8 cellular contexts compared by ENCODE assay signal in the genomic region with DNA sequence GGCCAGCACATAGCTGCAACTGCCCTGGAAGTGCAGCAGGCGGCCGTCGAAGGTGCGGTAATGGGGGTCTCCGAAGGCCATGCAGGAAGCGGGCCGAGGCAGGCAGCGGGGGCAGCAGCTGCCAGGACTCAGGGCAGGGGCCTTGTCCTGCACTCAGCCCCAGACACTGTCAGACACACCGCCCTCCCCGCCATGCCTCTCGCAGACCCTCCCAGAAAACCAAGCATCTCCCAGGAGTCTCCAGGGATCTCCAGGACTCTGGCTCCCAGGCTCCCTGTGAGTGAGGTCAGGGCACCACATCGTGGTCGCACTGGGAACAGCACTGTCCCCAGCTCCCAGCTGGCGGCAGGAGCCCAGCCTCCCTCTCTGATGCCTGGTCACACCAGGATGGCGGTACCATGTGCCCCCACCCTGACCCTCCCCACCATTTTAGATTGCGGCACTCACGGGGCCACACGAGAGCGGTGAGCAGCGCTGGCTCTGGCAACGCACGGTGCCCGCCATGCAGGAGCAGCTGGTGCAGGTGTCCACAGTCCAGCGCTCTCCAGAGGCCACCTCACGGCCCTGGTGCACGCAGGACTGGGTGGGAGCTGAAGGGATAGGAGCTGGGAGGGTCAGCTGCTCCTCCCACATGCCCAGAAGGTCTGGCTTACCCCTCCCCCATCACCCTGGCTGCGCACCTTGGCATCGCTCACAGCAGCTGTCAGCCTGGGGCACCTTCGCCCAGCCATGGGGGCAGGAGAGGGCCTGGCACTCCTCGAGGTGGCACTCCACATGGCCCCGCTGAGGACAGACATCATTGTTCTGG. TPM values are rescaled to one million over a fixed set of nuclear protein-coding genes. Genes with fewer than 3 reads are reported as not detected.
DNase-seq lines count a peak whose midpoint lies in the region; ATAC-seq and TF ChIP-seq lines count a peak whose summit lies in the region.

No MANE protein-coding gene starts in this region.

- H3K9me3 ChIP-seq in mammary epithelial cell (replicated peaks; ENCODE audit: insufficient read depth, low read length) (no peaks in the 10 kb centered on the region), upper lobe of left lung (no peaks in the 10 kb centered on the region)

- in situ Hi-C loops in mammary epithelial cell (cut with MboI; ENCODE audit: low sequenced_read_pairs in 2 of 2): loop anchor here (10.0 kb wide), 2 partner anchors 275 to 405 kb away; partner anchors contain the start of gene METTL2B (in 2 of the 2)

- intact Hi-C loops in mammary epithelial cell (cut with micrococcal nuclease): loop anchor here (1.0 to 5.0 kb wide), 6 partner anchors 17 to 533 kb away; partner anchors contain the start of gene ATP6V1F

- no peak overlapping the region for H3K4me2 ChIP-seq in mammary epithelial cell (ENCODE audit: insufficient read depth, low read depth, low read length)

- H3K4me3 ChIP-seq in mammary epithelial cell (replicated peaks in 1 of 3; ENCODE audit: insufficient read depth in 1 of 3, low read depth in 2 of 3, low read length in 3 of 3) (no peak overlapping the region), upper lobe of left lung (no peak overlapping the region)

- ATAC-seq in left lobe of liver (peak; percentile 89), upper lobe of left lung (ENCODE audit: low FRiP score in 2 of 2) (peak; percentile 63 to 71), HG03565 (IDR thresholded peaks at IDR 0.05; ENCODE audit: unreplicated experiment) (no peak), HG02870 (IDR thresholded peaks at IDR 0.05; ENCODE audit: unreplicated experiment) (no peak)

- H3K36me3 ChIP-seq in mammary epithelial cell (ENCODE audit: insufficient read depth, low read length) (no peaks in the 10 kb centered on the region), upper lobe of left lung (no peaks in the 10 kb centered on the region)

- H3K27ac ChIP-seq in mammary epithelial cell (ENCODE audit: insufficient read depth, low read depth, low read length) (no peak overlapping the region), upper lobe of left lung (no peak overlapping the region)

- TF ChIP-seq POLR2A in upper lobe of left lung (IDR thresholded peaks at IDR 0.05): no peak

- peak; percentile 5 for DNase-seq in stimulated activated CD4-positive, alpha-beta T cell treated with anti-CD3 and anti-CD28 coated beads, Interleukin-1b, Interleukin-23, amount 100 ng/mL, for 48 hours
- DNase-seq in stimulated activated CD4-positive, alpha-beta T cell treated with anti-CD3 and anti-CD28 coated beads, Interleukin-12 subunit alpha, Interleukin-12 subunit beta, amount 100 ng/mL, for 4 hours: no peak
- DNase-seq in NCI-H510A (lab: John Stamatoyannopoulos, UW) (peak; percentile 48), mammary epithelial cell (peak; percentile 42), left lobe of liver (ENCODE audit: low spot score) (peak; percentile 70), upper lobe of left lung (peak; percentile 67 to 76)

- H4K20me1 ChIP-seq in mammary epithelial cell (ENCODE audit: insufficient read depth, low read length): no peaks in the 10 kb centered on the region

- CTCF ChIA-PET in mammary epithelial cell (lab: Charles Lee; ENCODE audit: low non-redundant PET): interaction anchor here (0.5 to 0.7 kb wide), 3 partner anchors 272 to 421 kb away, joined by 3 to 16 read pairs (median 4); no protein-coding TSS in a partner anchor

- H2AFZ ChIP-seq in mammary epithelial cell (ENCODE audit: low read depth, low read length): no peak overlapping the region

- H3K4me1 ChIP-seq in mammary epithelial cell (ENCODE audit: insufficient read depth, low read length): peaks cover 11% of the 10 kb centered on the region
- H3K4me1 ChIP-seq in upper lobe of left lung: no peaks in the 10 kb centered on the region

- dilution Hi-C loops in mammary epithelial cell (cut with HindIII; ENCODE audit: low sequenced_read_pairs): no loop called here

- 52% methylated on average over 18 of the region's 31 CpGs for WGBS in mammary epithelial cell (ENCODE audit: low coverage, missing lambda C conversion rate)
- WGBS in upper lobe of left lung, 2 donors: 44 to 76% methylated on average over 15 to 28 of the region's 31 CpGs

- no peak for TF ChIP-seq EP300 in upper lobe of left lung (IDR thresholded peaks at IDR 0.05)

- BruUV-seq in mammary epithelial cell (replicated peaks; lab: Mats Ljungman, UMichigan): no TSS peak

- TF ChIP-seq CTCF in mammary epithelial cell (conservative IDR thresholded peaks at IDR 0.05 in 1 of 2, IDR thresholded peaks at IDR 0.05 in 1 of 2; ENCODE audit: extremely low read depth in 1 of 2, insufficient read depth in 1 of 2, low read depth in 1 of 2, low read length in 2 of 2) (peak; percentile 80 to 89), upper lobe of left lung (IDR thresholded peaks at IDR 0.05) (peak; percentile 34 to 89 (median 76))

- H3K79me2 ChIP-seq in mammary epithelial cell (ENCODE audit: insufficient read depth, low read length): no peaks in the 10 kb centered on the region

- H3K27me3 ChIP-seq in mammary epithelial cell (ENCODE audit: insufficient read depth, low read length) (no peaks in the 10 kb centered on the region), upper lobe of left lung (no peaks in the 10 kb centered on the region)

- H3K9ac ChIP-seq in mammary epithelial cell (ENCODE audit: insufficient read depth, low read length): no peak overlapping the region

RNA-seq across cellular contexts. Expression of gene ATP6V1F, which starts 17.5 kb away (rescaled TPM):
- total RNA-seq in mammary epithelial cell (100 to 1,000 TPM in 1 of 2 donors, 10 to 100 TPM in 1; 83.7 to 171 TPM), left lobe of liver (28.2 TPM), upper lobe of left lung (100 to 1,000 TPM in 5 of 6 donors, 10 to 100 TPM in 1; 99.8 to 224 (median 156) TPM)
- polyA plus RNA-seq in mammary epithelial cell: 304 TPM
- 81.7 TPM for polyA minus RNA-seq in mammary epithelial cell

RNA-seq across cellular contexts. Expression of gene KCP, which starts 30.4 kb away (rescaled TPM):
- under 1 TPM in 1 of 2 donors, not detected in 1; 0.50 TPM for total RNA-seq in mammary epithelial cell
- 0.20 TPM for polyA plus RNA-seq in mammary epithelial cell
- polyA minus RNA-seq in mammary epithelial cell: not detected
- total RNA-seq in left lobe of liver: 0.15 TPM
- total RNA-seq in upper lobe of left lung: 1 to 10 TPM in 3 of 6 donors, under 1 TPM in 2, not detected in 1; 0.15 to 2.1 (median 1.1) TPM

RNA-seq across cellular contexts. Expression of gene FLNC, which starts 49.9 kb away (rescaled TPM):
- total RNA-seq in mammary epithelial cell: 1 to 10 TPM; 1.8 to 1.9 TPM
- 0.03 TPM for polyA plus RNA-seq in mammary epithelial cell
- 0.52 TPM for polyA minus RNA-seq in mammary epithelial cell
- 0.55 TPM for total RNA-seq in left lobe of liver
- total RNA-seq in upper lobe of left lung: 10 to 100 TPM in 1 of 6 donors, 1 to 10 TPM in 5; 2.1 to 19.6 (median 4.9) TPM

RNA-seq across cellular contexts. Expression of gene IRF5, which starts 57.6 kb away (rescaled TPM):
- total RNA-seq in mammary epithelial cell (10 to 100 TPM; 10.9 to 12.7 TPM), left lobe of liver (5.0 TPM), upper lobe of left lung (10 to 100 TPM; 10.7 to 83.8 (median 45.8) TPM)
- polyA plus RNA-seq in mammary epithelial cell: 2.8 TPM
- polyA minus RNA-seq in mammary epithelial cell: 4.5 TPM

Comparison
In these comparisons a context has a peak if more than half of its experiments do, and no peak if none do; other contexts are left out.
1. ATAC-seq: peak in left lobe of liver (single experiment) and upper lobe of left lung (2 of 2); none in HG03565 (single experiment) and HG02870 (single experiment).